21 cellular contexts compared by ENCODE assay signal in the genomic region with DNA sequence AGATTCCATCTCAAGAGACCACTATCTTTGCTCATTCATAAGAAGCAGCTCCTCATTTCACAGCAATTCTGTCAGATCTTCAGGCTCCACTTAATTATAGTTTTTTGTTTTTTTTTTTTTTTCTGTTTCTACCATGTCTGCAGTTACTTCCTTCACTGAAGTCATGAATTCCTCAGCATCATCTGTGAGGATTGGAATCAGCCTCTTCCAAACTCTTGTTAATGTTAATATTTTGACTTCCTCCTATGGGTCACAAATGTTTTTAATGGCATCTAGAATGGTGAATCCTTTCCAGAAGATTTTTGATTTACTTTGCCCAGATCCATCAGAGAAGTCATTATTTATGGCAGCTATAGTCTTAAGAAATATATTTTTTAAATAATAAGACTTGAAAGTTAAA. TPM values are rescaled to one million over a fixed set of nuclear protein-coding genes. Genes with fewer than 3 reads are reported as not detected.
DNase-seq lines count a peak whose midpoint lies in the region; FAIRE-seq and TF ChIP-seq lines count a peak whose summit lies in the region.
"Had no signal": no experiment of that assay in that cellular context is flagged by ENCODE, and none has a peak within 500 bp of the region (broad histone marks: within the 10 kb centered on the region; RNA-seq: fewer than 3 reads in every experiment).

No MANE protein-coding gene starts in this region.

- peaks cover 2% of the 10 kb centered on the region; the same call in 1 of the 2 replicates for H3K27me3 Mint-ChIP-seq in HFFc6 (ENCODE audit: insufficient read depth)
- no peaks in the 10 kb centered on the region for H3K27me3 Mint-ChIP-seq in dendritic cell treated with granulocyte-macrophage colony-stimulating factor and Interleukin-4, amounts not matched to agents 40 ng/mL and 50 ng/mL, for 4 days
- H3K27me3 Mint-ChIP-seq: CD4-positive, alpha-beta T cell; IgD-negative memory B cell had no signal

- peak overlapping the region; percentile 41; the same call in 1 of the 2 replicates for H3K4me3 Mint-ChIP-seq in HFFc6
- no peak overlapping the region for H3K4me3 Mint-ChIP-seq in dendritic cell treated with granulocyte-macrophage colony-stimulating factor and Interleukin-4, amounts not matched to agents 40 ng/mL and 50 ng/mL, for 4 days
- H3K4me3 Mint-ChIP-seq: CD4-positive, alpha-beta T cell had no signal

- TF ChIP-seq CTCF in AG04449 (IDR thresholded peaks at IDR 0.05; ENCODE audit: insufficient read depth, low read length, missing control alignments) (no peak), HFFc6 (IDR thresholded peaks at IDR 0.05) (no peak)

- peak overlapping the region; percentile 87 for H3K27ac Mint-ChIP-seq in HFFc6
- peak overlapping the region; percentile 57 for H3K27ac Mint-ChIP-seq in dendritic cell treated with granulocyte-macrophage colony-stimulating factor and Interleukin-4, amounts not matched to agents 40 ng/mL and 50 ng/mL, for 4 days
- H3K27ac Mint-ChIP-seq: CD4-positive, alpha-beta T cell; IgD-negative memory B cell had no signal

- FAIRE-seq in GM12892 (lab: Jason Lieb, UNC), result no peak
- FAIRE-seq: D721Med, GM18507 had no signal

- TF ChIP-seq POLR2A in GM12892 (IDR thresholded peaks at IDR 0.05; ENCODE audit: low read depth, low read length), result no peak

- peaks cover 30% of the 10 kb centered on the region for H3K4me1 Mint-ChIP-seq in HFFc6 (ENCODE audit: low read depth)
- H3K4me1 Mint-ChIP-seq in dendritic cell treated with granulocyte-macrophage colony-stimulating factor and Interleukin-4, amounts not matched to agents 40 ng/mL and 50 ng/mL, for 4 days (ENCODE audit: low read depth), result peaks cover 42% of the 10 kb centered on the region

- intact Hi-C loops in dendritic cell treated with granulocyte-macrophage colony-stimulating factor and Interleukin-4, amounts not matched to agents 40 ng/mL and 50 ng/mL, for 4 days (cut with micrococcal nuclease), result no loop called here

- POLR2A ChIA-PET in AG04449 (lab: Yijun Ruan, JAX), result interaction anchor here (0.7 kb wide), 1 partner anchor 227 kb away, joined by 4 read pairs; no protein-coding TSS in a partner anchor

- CTCF ChIA-PET in AG04449 (lab: Yijun Ruan, JAX), result interaction anchor here (1.5 kb wide), 1 partner anchor 18 kb away, joined by 3 read pairs; no protein-coding TSS in a partner anchor

- peaks cover 29% of the 10 kb centered on the region for H3K36me3 Mint-ChIP-seq in HFFc6 (ENCODE audit: low read depth)
- H3K36me3 Mint-ChIP-seq in dendritic cell treated with granulocyte-macrophage colony-stimulating factor and Interleukin-4, amounts not matched to agents 40 ng/mL and 50 ng/mL, for 4 days (ENCODE audit: low read depth), result peaks cover 88% of the 10 kb centered on the region

- H3K4me3 ChIP-seq in AG04449 (ENCODE audit: low read depth, low read length), result no peak overlapping the region
- H3K4me3 ChIP-seq: PC-9 had no signal

- H3K9me3 Mint-ChIP-seq in HFFc6, result no peaks in the 10 kb centered on the region
- no peaks in the 10 kb centered on the region for H3K9me3 Mint-ChIP-seq in dendritic cell treated with granulocyte-macrophage colony-stimulating factor and Interleukin-4, amounts not matched to agents 40 ng/mL and 50 ng/mL, for 4 days
- H3K9me3 Mint-ChIP-seq: CD4-positive, alpha-beta T cell; IgD-negative memory B cell had no signal

- peak; percentile 40 for DNase-seq in AG04449 (ENCODE audit: low read depth, low spot score)
- peak; percentile 63 for DNase-seq in HFFc6
- DNase-seq in hepatic stellate cell (ENCODE audit: low spot score), result peak; percentile 6
- DNase-seq in DMS53 (lab: John Stamatoyannopoulos, UW), result no peak
- no peak for DNase-seq in kidney glomerular epithelial cell (lab: John Stamatoyannopoulos, UW)
- no peak for DNase-seq in dedifferentiated amniotic fluid mesenchymal stem cell (ENCODE audit: extremely low spot score)
- no peak for DNase-seq in GM12892 (ENCODE audit: insufficient read length)
- DNase-seq: 8988T; AML-193; CD4-positive, alpha-beta T cell; H7; NCI-H1417; NCI-H1930; NCI-H2171; NCI-H446 treated with DMSO at 0.1 percent for 48 hours; NCI-H748 treated with DMSO at 0.1 percent for 48 hours had no signal

RNA-seq across cellular contexts. Expression of a gene that starts 53.1 kb away (rescaled TPM):
- 10 to 100 TPM; 32.3 to 53.5 (median 43.0) TPM for total RNA-seq in HFFc6 (2021; fragmentation: NEBNext Ultra II Directional; extraction: Animal tissue kit (Norgen Biotek cat#: 25700))
- 12.2 TPM for polyA plus RNA-seq in GM12892 (2012; ENCODE audit: missing spikeins)

Comparison
In these comparisons a context has a peak if more than half of its experiments do, and no peak if none do; other contexts are left out.
1. DNase-seq: peak in AG04449 (single experiment), HFFc6 (single experiment) and hepatic stellate cell (single experiment); none in DMS53 (single experiment), kidney glomerular epithelial cell (single experiment), dedifferentiated amniotic fluid mesenchymal stem cell (single experiment) and GM12892 (single experiment).